10 cellular contexts compared by ENCODE assay signal in genomic region chr14:88599761-88600439, GRCh38. TPM values are rescaled to one million over a fixed set of nuclear protein-coding genes. Genes with fewer than 3 reads are reported as not detected.
A peak's percentile ranks its signal among the peaks of the same experiment; 100 is the strongest.
DNase-seq lines count a peak whose midpoint lies in the region; ATAC-seq and TF ChIP-seq lines count a peak whose summit lies in the region.
"Had no signal": no experiment of that assay in that cellular context is flagged by ENCODE, and none has a peak within 500 bp of the region (broad histone marks: within the 10 kb centered on the region; RNA-seq: fewer than 3 reads in every experiment).

No MANE protein-coding gene starts in this region.

- H3K4me3 ChIP-seq in A673 (ENCODE audit: low read depth, low read length, poor library complexity, severe bottlenecking) (no peak overlapping the region), coronary artery (no peak overlapping the region)

- H3K36me3 ChIP-seq in A673 (ENCODE audit: insufficient read depth, low read length, poor library complexity, severe bottlenecking), result peaks cover 86% of the 10 kb centered on the region

- POLR2A ChIA-PET in A673 (lab: Charles Lee; ENCODE audit: low non-redundant PET), result no interaction called here

- CTCF ChIA-PET in A673 (lab: Charles Lee), result no interaction called here

- in situ Hi-C loops in GM13977 (cut with MboI; ENCODE audit: low pct_unique_long_range_greater_than_20kb, low sequenced_read_pairs, unreplicated experiment), result no loop called here

- no peak overlapping the region for H3K4me3 Mint-ChIP-seq in dendritic cell treated with granulocyte-macrophage colony-stimulating factor and Interleukin-4, amounts not matched to agents 40 ng/mL and 50 ng/mL, for 4 days

- H3K9me3 Mint-ChIP-seq in dendritic cell treated with granulocyte-macrophage colony-stimulating factor and Interleukin-4, amounts not matched to agents 40 ng/mL and 50 ng/mL, for 4 days, result no peaks in the 10 kb centered on the region

- no peaks in the 10 kb centered on the region for H3K4me1 ChIP-seq in A673 (ENCODE audit: insufficient read depth, low read length, poor library complexity, severe bottlenecking)

- intact Hi-C loops in dendritic cell treated with granulocyte-macrophage colony-stimulating factor and Interleukin-4, amounts not matched to agents 40 ng/mL and 50 ng/mL, for 4 days (cut with micrococcal nuclease), result no loop called here
- intact Hi-C loops in A673 (cut with micrococcal nuclease; ENCODE audit: unreplicated experiment) (no loop called here), head of caudate nucleus (cut with DNase I) (no loop called here)

- ATAC-seq in HG03175 (IDR thresholded peaks at IDR 0.05; ENCODE audit: unreplicated experiment), result peak; percentile 94

- H3K9me3 ChIP-seq in A673 (ENCODE audit: low read depth, low read length, poor library complexity, severe bottlenecking), result no peaks in the 10 kb centered on the region

- BruUV-seq in A673 (replicated peaks; lab: Mats Ljungman, UMichigan), result no TSS peak

- H3K27me3 Mint-ChIP-seq in dendritic cell treated with granulocyte-macrophage colony-stimulating factor and Interleukin-4, amounts not matched to agents 40 ng/mL and 50 ng/mL, for 4 days, result no peaks in the 10 kb centered on the region

- peak; percentile 64 for DNase-seq in GM13977 (ENCODE audit: low spot score)
- DNase-seq in GM20000 (ENCODE audit: low spot score), result peak; percentile 71
- DNase-seq in A673 (ENCODE audit: low spot score), result no peak
- DNase-seq in head of caudate nucleus, result no peak
- DNase-seq in coronary artery (ENCODE audit: low spot score), result no peak
- DNase-seq in DMS 273 (lab: John Stamatoyannopoulos, UW; ENCODE audit: unreplicated experiment), result no peak
- DNase-seq: NCI-H446, small intestine had no signal

- TF ChIP-seq CTCF in GM13977 (IDR thresholded peaks at IDR 0.05; ENCODE audit: extremely low read depth, insufficient read depth, missing control alignments), result no peak
- no peak for TF ChIP-seq CTCF in GM20000 (IDR thresholded peaks at IDR 0.05; ENCODE audit: extremely low read depth, missing control alignments)
- no peak for TF ChIP-seq CTCF in A673 (conservative IDR thresholded peaks at IDR 0.05; ENCODE audit: low read depth, low read length)
- TF ChIP-seq CTCF in coronary artery (IDR thresholded peaks at IDR 0.05), result no peak

- H3K36me3 Mint-ChIP-seq in dendritic cell treated with granulocyte-macrophage colony-stimulating factor and Interleukin-4, amounts not matched to agents 40 ng/mL and 50 ng/mL, for 4 days (ENCODE audit: low read depth), result peaks cover 86% of the 10 kb centered on the region

- H3K27ac ChIP-seq in A673 (ENCODE audit: low read depth, low read length, poor library complexity, severe bottlenecking) (no peak overlapping the region), coronary artery (no peak overlapping the region)

- no peaks in the 10 kb centered on the region for H3K27me3 ChIP-seq in A673 (replicated peaks; ENCODE audit: insufficient read depth, low read depth, low read length, poor library complexity)

- peaks cover 10% of the 10 kb centered on the region for H3K4me1 Mint-ChIP-seq in dendritic cell treated with granulocyte-macrophage colony-stimulating factor and Interleukin-4, amounts not matched to agents 40 ng/mL and 50 ng/mL, for 4 days (ENCODE audit: low read depth)

- peak overlapping the region; percentile 24 for H3K27ac Mint-ChIP-seq in dendritic cell treated with granulocyte-macrophage colony-stimulating factor and Interleukin-4, amounts not matched to agents 40 ng/mL and 50 ng/mL, for 4 days

RNA-seq across cellular contexts. Expression of gene ZC3H14, which starts 37.1 kb away (rescaled TPM):
- total RNA-seq in A673 (2021), result 91.0 and 93.2 TPM in 2 replicates

RNA-seq across cellular contexts. Expression of gene PTPN21, which starts 45.1 kb away (rescaled TPM):
- total RNA-seq in A673 (2021), result 6.1 and 6.5 TPM in 2 replicates

Comparison
In these comparisons a context has a peak if more than half of its experiments do, and no peak if none do; other contexts are left out.
1. DNase-seq: peak in GM13977 (single experiment) and GM20000 (single experiment); none in A673 (single experiment), head of caudate nucleus (0 of 42), coronary artery (single experiment) and DMS 273 (single experiment).